ENCODE assay signal across 18 cellular contexts in genomic region chr12:66491812-66492361, GRCh38.
DNase-seq lines count a peak whose midpoint lies in the region; ATAC-seq lines count a peak whose summit lies in the region.
"Had no signal": no experiment of that assay in that cellular context is flagged by ENCODE, and none has a peak within 500 bp of the region (broad histone marks: within the 10 kb centered on the region; RNA-seq: fewer than 3 reads in every experiment).

No MANE protein-coding gene starts in this region.

- H3K27me3 ChIP-seq in MG63 = no peaks in the 10 kb centered on the region
- H3K27me3 ChIP-seq: Peyer's patch had no signal

- no peak for ATAC-seq in GM21390 (IDR thresholded peaks at IDR 0.05; ENCODE audit: unreplicated experiment)

- H3K27ac ChIP-seq in substantia nigra (ENCODE audit: low read depth, low read length, poor library complexity, severe bottlenecking) = no peak overlapping the region
- H3K27ac ChIP-seq: C4-2B, Peyer's patch had no signal

- H3K4me3 ChIP-seq in MG63 = no peak overlapping the region
- H3K4me3 ChIP-seq: Peyer's patch had no signal

- no peaks in the 10 kb centered on the region for H3K9me3 ChIP-seq in MG63
- H3K9me3 ChIP-seq: Peyer's patch had no signal

- H3K36me3 ChIP-seq in MG63 = no peaks in the 10 kb centered on the region
- H3K36me3 ChIP-seq: Peyer's patch had no signal

- DNase-seq in EH (ENCODE audit: low read depth) (peak; percentile 4), MG63 (peak; percentile 26), dedifferentiated amniotic fluid mesenchymal stem cell (ENCODE audit: extremely low spot score) (peak; percentile 38), left kidney (ENCODE audit: low read depth, low spot score) (peak; percentile 16), substantia nigra (lab: John Stamatoyannopoulos, UW) (no peak), NCI-H446 treated with DMSO at 0.1 percent for 48 hours (lab: John Stamatoyannopoulos, UW) (no peak), anterior cingulate cortex (lab: John Stamatoyannopoulos, UW) (no peak)
- DNase-seq: HCEC 1CT, Kasumi-1, MM.1S, NCI-H1092, NCI-H146, NCI-H2081, NCI-H2227 treated with DMSO at 0.1 percent for 48 hours, NCI-H69, Peyer's patch had no signal

Comparison
In these comparisons a context has a peak if more than half of its experiments do, and no peak if none do; other contexts are left out.
1. DNase-seq: peak in EH (single experiment), MG63 (single experiment), dedifferentiated amniotic fluid mesenchymal stem cell (single experiment) and left kidney (single experiment); none in substantia nigra (0 of 49), NCI-H446 treated with DMSO at 0.1 percent for 48 hours (single experiment) and anterior cingulate cortex (0 of 58).